ENCODE assay signal across 8 cellular contexts in the genomic region with DNA sequence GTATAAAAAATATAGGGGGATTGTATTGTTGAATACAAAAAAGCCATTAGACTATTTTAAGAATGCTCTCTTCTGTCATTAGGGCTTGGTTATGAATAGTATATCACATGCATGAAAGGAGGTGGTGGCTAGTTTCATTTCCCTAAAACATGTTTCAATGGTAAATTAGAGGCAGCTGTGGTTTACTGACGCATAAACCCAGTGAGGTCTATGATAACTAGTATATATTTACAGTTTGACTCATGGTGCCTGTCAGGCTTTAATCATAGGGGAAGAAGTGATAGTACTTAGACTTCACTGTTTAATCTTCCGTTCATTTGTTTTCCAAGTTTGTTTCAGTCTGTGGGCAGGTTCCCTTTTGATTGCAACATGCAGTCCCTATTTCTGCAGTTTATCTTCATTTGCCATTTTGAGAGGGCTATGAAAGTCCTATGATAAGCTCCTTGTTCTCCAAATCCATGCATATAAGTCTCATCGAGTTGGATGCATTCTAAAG. TPM values are rescaled to one million over a fixed set of nuclear protein-coding genes. Genes with fewer than 3 reads are reported as not detected.
DNase-seq lines count a peak whose midpoint lies in the region; ATAC-seq and TF ChIP-seq lines count a peak whose summit lies in the region.

No MANE protein-coding gene starts in this region.

- no peak for TF ChIP-seq CTCF in left lung (IDR thresholded peaks at IDR 0.05)

- H3K27me3 ChIP-seq in left lung: no peaks in the 10 kb centered on the region

- peak overlapping the region; percentile 83 for H3K27ac Mint-ChIP-seq in activated CD8-positive, alpha-beta memory T cell treated with anti-CD3 and anti-CD28 coated beads, Interleukin-2, amount 10 ng/mL, durations not matched to agents 7 days and 5 days
- H3K27ac Mint-ChIP-seq in activated naive CD8-positive, alpha-beta T cell treated with anti-CD3 and anti-CD28 coated beads for 36 hours: peak overlapping the region; percentile 87

- no peak overlapping the region for H3K4me3 ChIP-seq in left lung

- peaks cover 37% of the 10 kb centered on the region for H3K4me1 Mint-ChIP-seq in activated CD8-positive, alpha-beta memory T cell treated with anti-CD3 and anti-CD28 coated beads, Interleukin-2, amount 10 ng/mL, durations not matched to agents 7 days and 5 days
- H3K4me1 Mint-ChIP-seq in activated naive CD8-positive, alpha-beta T cell treated with anti-CD3 and anti-CD28 coated beads for 36 hours: peaks cover 25% of the 10 kb centered on the region

- peak; percentile 71 for DNase-seq in activated CD8-positive, alpha-beta memory T cell treated with anti-CD3 and anti-CD28 coated beads, Interleukin-2, amount 10 ng/mL, durations not matched to agents 7 days and 5 days
- DNase-seq in activated CD8-positive, alpha-beta memory T cell treated with anti-CD3 and anti-CD28 coated beads, Interleukin-2, amount 50 U/mL, for 4 hours: no peak
- peak; percentile 94 for DNase-seq in H4 (ENCODE audit: low spot score)
- peak; percentile 51 for DNase-seq in LoVo (ENCODE audit: low spot score)
- DNase-seq in activated naive CD8-positive, alpha-beta T cell treated with anti-CD3 and anti-CD28 coated beads for 36 hours: peak; percentile 28
- no peak for DNase-seq in left lung
- no peak for DNase-seq in NCI-H187 treated with DMSO at 0.1 percent for 48 hours (lab: John Stamatoyannopoulos, UW)
- DNase-seq in occipital lobe (lab: John Stamatoyannopoulos, UW): no peak

- no peaks in the 10 kb centered on the region for H3K9me3 ChIP-seq in left lung

- no peaks in the 10 kb centered on the region for H3K36me3 ChIP-seq in left lung

- CTCF ChIA-PET in activated CD8-positive, alpha-beta memory T cell treated with anti-CD3 and anti-CD28 coated beads, Interleukin-2, amount 10 ng/mL, durations not matched to agents 7 days and 5 days (lab: Charles Lee): interaction anchor here (1.0 to 1.1 kb wide), 2 partner anchors 19 to 64 kb away, joined by 3 read pairs; no protein-coding TSS in a partner anchor

- ATAC-seq in activated CD8-positive, alpha-beta memory T cell treated with anti-CD3 and anti-CD28 coated beads, Interleukin-2, amount 10 ng/mL, durations not matched to agents 7 days and 5 days: peak; percentile 96
- peak; percentile 80 for ATAC-seq in left lung

- intact Hi-C loops in left lung (cut with DNase I): no loop called here

- no peaks in the 10 kb centered on the region for H3K9me3 Mint-ChIP-seq in activated CD8-positive, alpha-beta memory T cell treated with anti-CD3 and anti-CD28 coated beads, Interleukin-2, amount 10 ng/mL, durations not matched to agents 7 days and 5 days (ENCODE audit: low read depth)
- peaks cover 3% of the 10 kb centered on the region for H3K9me3 Mint-ChIP-seq in activated naive CD8-positive, alpha-beta T cell treated with anti-CD3 and anti-CD28 coated beads for 36 hours

- H3K36me3 Mint-ChIP-seq in activated CD8-positive, alpha-beta memory T cell treated with anti-CD3 and anti-CD28 coated beads, Interleukin-2, amount 10 ng/mL, durations not matched to agents 7 days and 5 days: peaks cover 3% of the 10 kb centered on the region
- H3K36me3 Mint-ChIP-seq in activated naive CD8-positive, alpha-beta T cell treated with anti-CD3 and anti-CD28 coated beads for 36 hours: peaks cover 4% of the 10 kb centered on the region

- H3K27ac ChIP-seq in left lung: peak overlapping the region; percentile 64 to 68

- peaks cover 0 to 35% of the 10 kb centered on the region in 2 donors for H3K4me1 ChIP-seq in left lung

- peaks cover 26% of the 10 kb centered on the region for H3K27me3 Mint-ChIP-seq in activated CD8-positive, alpha-beta memory T cell treated with anti-CD3 and anti-CD28 coated beads, Interleukin-2, amount 10 ng/mL, durations not matched to agents 7 days and 5 days
- no peaks in the 10 kb centered on the region for H3K27me3 Mint-ChIP-seq in activated naive CD8-positive, alpha-beta T cell treated with anti-CD3 and anti-CD28 coated beads for 36 hours

- H3K4me3 Mint-ChIP-seq in activated CD8-positive, alpha-beta memory T cell treated with anti-CD3 and anti-CD28 coated beads, Interleukin-2, amount 10 ng/mL, durations not matched to agents 7 days and 5 days: peak overlapping the region; percentile 39
- H3K4me3 Mint-ChIP-seq in activated naive CD8-positive, alpha-beta T cell treated with anti-CD3 and anti-CD28 coated beads for 36 hours: peak overlapping the region; percentile 57

RNA-seq across cellular contexts. Expression of a gene that starts 55.1 kb away (rescaled TPM):
- 10 to 100 TPM; 10.9 to 13.1 TPM for total RNA-seq in activated CD8-positive, alpha-beta memory T cell treated with anti-CD3 and anti-CD28 coated beads, Interleukin-2, amount 10 ng/mL, durations not matched to agents 7 days and 5 days
- total RNA-seq in H4 (2014; rRNA removed; shearing (Covaris generic)): 19.2 and 20.1 TPM in 2 replicates
- 1 to 10 TPM; 6.4 to 6.7 TPM for total RNA-seq in activated naive CD8-positive, alpha-beta T cell treated with anti-CD3 and anti-CD28 coated beads for 36 hours
- total RNA-seq in left lung: 10 to 100 TPM; 26.0 to 28.6 TPM
- 122 TPM for total RNA-seq in occipital lobe

Comparison
In these comparisons a context has a peak if more than half of its experiments do, and no peak if none do; other contexts are left out.
1. DNase-seq: peak in activated CD8-positive, alpha-beta memory T cell treated with anti-CD3 and anti-CD28 coated beads, Interleukin-2, amount 10 ng/mL, durations not matched to agents 7 days and 5 days (single experiment), H4 (single experiment), LoVo (single experiment) and activated naive CD8-positive, alpha-beta T cell treated with anti-CD3 and anti-CD28 coated beads for 36 hours (single experiment); none in activated CD8-positive, alpha-beta memory T cell treated with anti-CD3 and anti-CD28 coated beads, Interleukin-2, amount 50 U/mL, for 4 hours (single experiment), left lung (0 of 2), NCI-H187 treated with DMSO at 0.1 percent for 48 hours (single experiment) and occipital lobe (single experiment).